Comparison of ENCODE assay signal across 15 cellular contexts in the genomic region with DNA sequence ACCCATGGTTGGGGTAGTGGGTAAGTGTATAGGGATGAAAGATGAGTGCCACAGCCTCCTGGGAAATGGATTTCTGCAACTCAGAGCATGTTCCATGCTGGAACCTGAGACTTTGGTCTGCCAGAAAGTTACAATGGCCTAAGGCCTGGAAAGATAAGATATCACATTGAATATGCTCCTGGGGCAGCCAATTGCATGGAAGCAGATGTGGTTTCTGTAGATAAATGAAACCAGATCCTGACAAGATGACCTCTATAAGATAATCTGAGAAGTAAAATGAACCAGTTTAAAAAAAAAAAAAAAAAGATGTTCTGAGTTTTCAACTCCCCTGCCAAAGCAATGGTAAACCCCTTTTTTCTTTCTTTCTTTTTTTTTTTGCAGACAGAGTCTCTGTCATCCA.
DNase-seq lines count a peak whose midpoint lies in the region; ATAC-seq and TF ChIP-seq lines count a peak whose summit lies in the region.
"Had no signal": no experiment of that assay in that cellular context is flagged by ENCODE, and none has a peak within 500 bp of the region (broad histone marks: within the 10 kb centered on the region; RNA-seq: fewer than 3 reads in every experiment).

No MANE protein-coding gene starts in this region.

- no peak for TF ChIP-seq CTCF in GM23338 (conservative IDR thresholded peaks at IDR 0.05; ENCODE audit: low read depth in 2 of 2)

- DNase-seq in NCI-H2107 treated with DMSO at 0.1 percent for 48 hours (lab: John Stamatoyannopoulos, UW; ENCODE audit: unreplicated experiment) = peak; percentile 9
- DNase-seq in NCI-H2107 (lab: John Stamatoyannopoulos, UW) = no peak
- DNase-seq in GM23338 (ENCODE audit: low spot score) = no peak
- DNase-seq in RPMI7951 (ENCODE audit: low read depth) = peak; percentile 59
- DNase-seq in ecto neural progenitor cell (ENCODE audit: low spot score) = peak; percentile 13
- no peak for DNase-seq in stimulated activated CD4-positive, alpha-beta T cell treated with anti-CD3 and anti-CD28 coated beads, Interleukin-4, amount 100 ng/mL, for 1 hour
- DNase-seq in LoVo (ENCODE audit: low spot score) = no peak
- DNase-seq: Calu3; CD4-positive, CD25-positive, alpha-beta regulatory T cell; DMS 273 treated with DMSO at 0.1 percent for 48 hours had no signal

- no peak overlapping the region for H3K4me3 Mint-ChIP-seq in GM23338
- H3K4me3 Mint-ChIP-seq: CD4-positive, CD25-positive, alpha-beta regulatory T cell had no signal

- H3K36me3 Mint-ChIP-seq in GM23338 (ENCODE audit: low read depth) = peaks cover 20% of the 10 kb centered on the region
- H3K36me3 Mint-ChIP-seq: CD4-positive, CD25-positive, alpha-beta regulatory T cell had no signal

- H3K27me3 Mint-ChIP-seq in GM23338 (ENCODE audit: insufficient read depth, low read depth, poor library complexity) = peaks cover 7% of the 10 kb centered on the region
- H3K27me3 Mint-ChIP-seq: CD4-positive, CD25-positive, alpha-beta regulatory T cell had no signal

- no peak overlapping the region for H3K4me3 ChIP-seq in GM23338
- H3K4me3 ChIP-seq: BLaER1 treated with 17β-estradiol and CSF1 and Interleukin-3, amounts not matched to agents 10 nM and 100 nM had no signal

- H4K20me1 ChIP-seq in GM23338 (replicated peaks; ENCODE audit: insufficient read depth) = no peaks in the 10 kb centered on the region
- H4K20me1 ChIP-seq: BLaER1 treated with 17β-estradiol and CSF1 and Interleukin-3, amounts not matched to agents 10 nM and 100 nM had no signal

- peak overlapping the region; percentile 95; the same call in 1 of the 2 replicates for H2AFZ ChIP-seq in GM23338

- H3K4me2 ChIP-seq in GM23338 = no peak overlapping the region
- H3K4me2 ChIP-seq: BLaER1 treated with 17β-estradiol and CSF1 and Interleukin-3, amounts not matched to agents 10 nM and 100 nM had no signal

- no peaks in the 10 kb centered on the region for H3K36me3 ChIP-seq in GM23338 (ENCODE audit: insufficient read depth)
- H3K36me3 ChIP-seq: BLaER1 treated with 17β-estradiol and CSF1 and Interleukin-3, amounts not matched to agents 10 nM and 100 nM had no signal

- peaks cover 17% of the 10 kb centered on the region for H3K4me1 Mint-ChIP-seq in GM23338

- no peak overlapping the region for H3K27ac ChIP-seq in GM23338 (ENCODE audit: low read depth)
- H3K27ac ChIP-seq: 22Rv1; BLaER1 treated with 17β-estradiol and CSF1 and Interleukin-3, amounts not matched to agents 10 nM and 100 nM; HL-60 had no signal

- no peak overlapping the region for H3K27ac Mint-ChIP-seq in GM23338
- H3K27ac Mint-ChIP-seq: CD4-positive, CD25-positive, alpha-beta regulatory T cell had no signal

- no peak for ATAC-seq in GM23338
- ATAC-seq in HG03432 (IDR thresholded peaks at IDR 0.05; ENCODE audit: unreplicated experiment) = no peak
- ATAC-seq: HCT116 had no signal

- peaks cover 24% of the 10 kb centered on the region for H3K9me3 Mint-ChIP-seq in GM23338

- no peaks in the 10 kb centered on the region for H3K79me2 ChIP-seq in GM23338 (replicated peaks; ENCODE audit: insufficient read depth)

- no peaks in the 10 kb centered on the region for H3F3A ChIP-seq in GM23338 (replicated peaks; ENCODE audit: low read depth)

- H3K4me1 ChIP-seq in GM23338 (ENCODE audit: insufficient read depth) = peaks cover 4% of the 10 kb centered on the region; the same call in 1 of the 2 replicates
- H3K4me1 ChIP-seq: BLaER1 treated with 17β-estradiol and CSF1 and Interleukin-3, amounts not matched to agents 10 nM and 100 nM had no signal

- no peaks in the 10 kb centered on the region for H3K9me2 ChIP-seq in GM23338 (ENCODE audit: insufficient read depth)

- no peaks in the 10 kb centered on the region for H3K27me3 ChIP-seq in GM23338 (ENCODE audit: insufficient read depth)
- H3K27me3 ChIP-seq: BLaER1 treated with 17β-estradiol and CSF1 and Interleukin-3, amounts not matched to agents 10 nM and 100 nM had no signal

TF ChIP-seq in GM23338, 12 proteins besides CTCF, POLR2A, EP300 and RAD21:
- TF ChIP-seq ZNF114 (CRISPR knock-in tag; IDR thresholded peaks at IDR 0.05) = no peak
- TF ChIP-seq STAT1 (IDR thresholded peaks at IDR 0.05; ENCODE audit: unreplicated experiment) = no peak
- TF ChIP-seq, protein P1, sequence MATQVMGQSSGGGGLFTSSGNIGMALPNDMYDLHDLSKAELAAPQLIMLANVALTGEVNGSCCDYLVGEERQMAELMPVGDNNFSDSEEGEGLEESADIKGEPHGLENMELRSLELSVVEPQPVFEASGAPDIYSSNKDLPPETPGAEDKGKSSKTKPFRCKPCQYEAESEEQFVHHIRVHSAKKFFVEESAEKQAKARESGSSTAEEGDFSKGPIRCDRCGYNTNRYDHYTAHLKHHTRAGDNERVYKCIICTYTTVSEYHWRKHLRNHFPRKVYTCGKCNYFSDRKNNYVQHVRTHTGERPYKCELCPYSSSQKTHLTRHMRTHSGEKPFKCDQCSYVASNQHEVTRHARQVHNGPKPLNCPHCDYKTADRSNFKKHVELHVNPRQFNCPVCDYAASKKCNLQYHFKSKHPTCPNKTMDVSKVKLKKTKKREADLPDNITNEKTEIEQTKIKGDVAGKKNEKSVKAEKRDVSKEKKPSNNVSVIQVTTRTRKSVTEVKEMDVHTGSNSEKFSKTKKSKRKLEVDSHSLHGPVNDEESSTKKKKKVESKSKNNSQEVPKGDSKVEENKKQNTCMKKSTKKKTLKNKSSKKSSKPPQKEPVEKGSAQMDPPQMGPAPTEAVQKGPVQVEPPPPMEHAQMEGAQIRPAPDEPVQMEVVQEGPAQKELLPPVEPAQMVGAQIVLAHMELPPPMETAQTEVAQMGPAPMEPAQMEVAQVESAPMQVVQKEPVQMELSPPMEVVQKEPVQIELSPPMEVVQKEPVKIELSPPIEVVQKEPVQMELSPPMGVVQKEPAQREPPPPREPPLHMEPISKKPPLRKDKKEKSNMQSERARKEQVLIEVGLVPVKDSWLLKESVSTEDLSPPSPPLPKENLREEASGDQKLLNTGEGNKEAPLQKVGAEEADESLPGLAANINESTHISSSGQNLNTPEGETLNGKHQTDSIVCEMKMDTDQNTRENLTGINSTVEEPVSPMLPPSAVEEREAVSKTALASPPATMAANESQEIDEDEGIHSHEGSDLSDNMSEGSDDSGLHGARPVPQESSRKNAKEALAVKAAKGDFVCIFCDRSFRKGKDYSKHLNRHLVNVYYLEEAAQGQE (IDR thresholded peaks at IDR 0.05; ENCODE audit: unreplicated experiment) = no peak
- TF ChIP-seq NANOG (IDR thresholded peaks at IDR 0.05; ENCODE audit: borderline replicate concordance) = no peak
- no peak for TF ChIP-seq JUNB (IDR thresholded peaks at IDR 0.05; ENCODE audit: unreplicated experiment)
- TF ChIP-seq, protein P2, sequence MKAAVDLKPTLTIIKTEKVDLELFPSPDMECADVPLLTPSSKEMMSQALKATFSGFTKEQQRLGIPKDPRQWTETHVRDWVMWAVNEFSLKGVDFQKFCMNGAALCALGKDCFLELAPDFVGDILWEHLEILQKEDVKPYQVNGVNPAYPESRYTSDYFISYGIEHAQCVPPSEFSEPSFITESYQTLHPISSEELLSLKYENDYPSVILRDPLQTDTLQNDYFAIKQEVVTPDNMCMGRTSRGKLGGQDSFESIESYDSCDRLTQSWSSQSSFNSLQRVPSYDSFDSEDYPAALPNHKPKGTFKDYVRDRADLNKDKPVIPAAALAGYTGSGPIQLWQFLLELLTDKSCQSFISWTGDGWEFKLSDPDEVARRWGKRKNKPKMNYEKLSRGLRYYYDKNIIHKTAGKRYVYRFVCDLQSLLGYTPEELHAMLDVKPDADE (IDR thresholded peaks at IDR 0.05) = no peak

Comparison
In these comparisons a context has a peak if more than half of its experiments do, and no peak if none do; other contexts are left out.
1. DNase-seq: peak in NCI-H2107 treated with DMSO at 0.1 percent for 48 hours (single experiment), RPMI7951 (single experiment) and ecto neural progenitor cell (single experiment); none in NCI-H2107 (single experiment), GM23338 (single experiment), stimulated activated CD4-positive, alpha-beta T cell treated with anti-CD3 and anti-CD28 coated beads, Interleukin-4, amount 100 ng/mL, for 1 hour (single experiment) and LoVo (single experiment).